In the genomic region with DNA sequence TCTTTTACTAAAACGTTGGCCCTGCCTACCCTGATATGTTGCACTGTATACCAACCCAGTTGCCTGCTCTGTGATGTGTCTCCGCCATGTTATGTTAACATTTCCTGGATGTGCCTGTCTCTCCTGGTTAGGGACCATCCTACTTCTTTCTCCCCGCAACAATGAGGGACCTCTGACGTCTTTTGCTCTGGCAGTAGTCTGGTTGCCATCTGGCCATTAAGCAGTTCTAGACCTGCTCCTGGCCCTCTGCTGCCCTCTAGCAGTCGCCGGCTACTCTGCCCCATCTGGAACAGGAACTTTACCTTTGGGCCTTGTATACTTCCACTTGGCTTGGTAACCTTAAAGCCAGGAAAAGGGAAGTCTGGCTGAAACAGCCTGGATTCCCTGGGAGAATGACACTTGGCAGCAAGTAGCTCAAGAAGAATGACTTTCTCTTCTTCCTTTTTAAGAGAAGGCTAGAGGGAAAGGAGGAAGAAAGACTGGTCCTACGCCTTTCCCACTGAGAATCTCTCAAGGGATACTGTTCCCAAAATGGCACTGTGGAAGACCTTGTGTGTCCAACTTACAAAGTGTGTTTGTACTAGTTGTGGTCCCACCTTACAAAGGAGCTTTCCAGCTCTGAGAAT, we compare ENCODE assay signal across 8 cellular contexts.
DNase-seq lines count a peak whose midpoint lies in the region; ATAC-seq and TF ChIP-seq lines count a peak whose summit lies in the region.

No MANE protein-coding gene starts in this region.

- CTCF ChIA-PET in BJ (lab: Yijun Ruan, JAX): interaction anchor here (2.0 kb wide), 1 partner anchor 10 kb away, joined by 6 read pairs; no protein-coding TSS in a partner anchor

- H3K27me3 ChIP-seq in BJ (ENCODE audit: control insufficient read depth, insufficient read depth, low read length) (no peaks in the 10 kb centered on the region), RWPE2 (ENCODE audit: insufficient read depth, poor library complexity, severe bottlenecking) (no peaks in the 10 kb centered on the region), lung (ENCODE audit: control insufficient read depth, insufficient read depth) (no peaks in the 10 kb centered on the region), tibial artery (no peaks in the 10 kb centered on the region)

- no peak for DNase-seq in BJ (ENCODE audit: low read depth)
- peak; percentile 28 for DNase-seq in HuH-7 (ENCODE audit: low spot score)
- no peak for DNase-seq in RWPE2 (ENCODE audit: low spot score)
- DNase-seq in T47D (ENCODE audit: low read depth in 1 of 2, low spot score in 1 of 2): peak; percentile 8 to 52
- peak; percentile 33 for DNase-seq in lung (ENCODE audit: low spot score)
- no peak for DNase-seq in tibial artery

- H3K4me1 ChIP-seq in RWPE2 (ENCODE audit: insufficient read depth, poor library complexity, severe bottlenecking): no peaks in the 10 kb centered on the region
- H3K4me1 ChIP-seq in lung (ENCODE audit: control insufficient read depth in 2 of 2, insufficient read depth in 2 of 2, low read length in 2 of 2): no peaks in the 10 kb centered on the region
- no peaks in the 10 kb centered on the region for H3K4me1 ChIP-seq in tibial artery

- no peak overlapping the region for H3K4me3 ChIP-seq in BJ (ENCODE audit: low read depth, low read length)
- H3K4me3 ChIP-seq in RWPE2 (ENCODE audit: severe bottlenecking): no peak overlapping the region
- no peak overlapping the region for H3K4me3 ChIP-seq in lung
- no peak overlapping the region for H3K4me3 ChIP-seq in tibial artery

- H3K36me3 ChIP-seq in BJ (ENCODE audit: control insufficient read depth, insufficient read depth, low read length) (no peaks in the 10 kb centered on the region), RWPE2 (ENCODE audit: low read depth) (no peaks in the 10 kb centered on the region), lung (ENCODE audit: control insufficient read depth in 2 of 2, insufficient read depth in 2 of 2, low read length in 2 of 2) (no peaks in the 10 kb centered on the region), tibial artery (no peaks in the 10 kb centered on the region)

- H3K9me3 ChIP-seq in RWPE2 (ENCODE audit: severe bottlenecking) (no peaks in the 10 kb centered on the region), lung (ENCODE audit: control insufficient read depth in 2 of 2, insufficient read depth in 1 of 2, low read length in 1 of 2) (peaks cover 0 to 2% of the 10 kb centered on the region in 2 donors), tibial artery (no peaks in the 10 kb centered on the region)

- TF ChIP-seq CTCF in BJ (IDR thresholded peaks at IDR 0.05; ENCODE audit: insufficient read depth, low read depth, low read length): peak; percentile 46
- TF ChIP-seq CTCF in RWPE2 (IDR thresholded peaks at IDR 0.05; ENCODE audit: poor library complexity, severe bottlenecking): peak; percentile 34
- peak; percentile 9 for TF ChIP-seq CTCF in lung (IDR thresholded peaks at IDR 0.05; ENCODE audit: control extremely low read depth, extremely low read depth)
- no peak for TF ChIP-seq CTCF in tibial artery (IDR thresholded peaks at IDR 0.05)

- ATAC-seq in GM18873 (IDR thresholded peaks at IDR 0.05; ENCODE audit: low FRiP score, unreplicated experiment) (peak; percentile 53), RWPE2 (ENCODE audit: low read depth) (peak; percentile 45; the same call in 1 of the 3 replicates), lung (ENCODE audit: insufficient read depth, low FRiP score) (no peak), GM21737 (IDR thresholded peaks at IDR 0.05; ENCODE audit: unreplicated experiment) (no peak)

- in situ Hi-C loops in T47D (cut with HindIII; ENCODE audit: low pct_unique_long_range_greater_than_20kb, low sequenced_read_pairs): no loop called here

- POLR2A ChIA-PET in BJ (lab: Charles Lee): no interaction called here

- no peak overlapping the region for H3K27ac ChIP-seq in RWPE2 (ENCODE audit: poor library complexity, severe bottlenecking)
- H3K27ac ChIP-seq in lung (ENCODE audit: low read depth in 1 of 2, low read length in 1 of 2): no peak overlapping the region
- H3K27ac ChIP-seq in tibial artery: no peak overlapping the region

- intact Hi-C loops in tibial artery (cut with DNase I; ENCODE audit: low total_unique reads): no loop called here

- WGBS in lung, 2 donors: 55 to 73% methylated on average over 7 of the region's 7 CpGs

Comparison
In these comparisons a context has a peak if more than half of its experiments do, and no peak if none do; other contexts are left out.
1. DNase-seq: peak in HuH-7 (single experiment), T47D (2 of 2) and lung (single experiment); none in BJ (single experiment), RWPE2 (single experiment) and tibial artery (0 of 2).
2. CTCF ChIP-seq: peak in BJ (single experiment), RWPE2 (single experiment) and lung (single experiment); none in tibial artery (0 of 2).
3. ATAC-seq: peak in GM18873 (single experiment) and RWPE2 (single experiment); none in lung (single experiment) and GM21737 (single experiment).